19 cellular contexts compared by ENCODE assay signal in genomic region chr10:29033311-29033940, GRCh38.
A peak's percentile ranks its signal among the peaks of the same experiment; 100 is the strongest.
DNase-seq lines count a peak whose midpoint lies in the region; ATAC-seq, FAIRE-seq and TF ChIP-seq lines count a peak whose summit lies in the region.
"Had no signal": no experiment of that assay in that cellular context is flagged by ENCODE, and none has a peak within 500 bp of the region (broad histone marks: within the 10 kb centered on the region; RNA-seq: fewer than 3 reads in every experiment).

No MANE protein-coding gene starts in this region.

- H3K36me3 ChIP-seq in Karpas-422 (ENCODE audit: insufficient read depth, low read length) = no peaks in the 10 kb centered on the region
- H3K36me3 ChIP-seq in upper lobe of left lung = no peaks in the 10 kb centered on the region
- H3K36me3 ChIP-seq in heart right ventricle = no peaks in the 10 kb centered on the region
- H3K36me3 ChIP-seq in pancreas = no peaks in the 10 kb centered on the region
- H3K36me3 ChIP-seq: adrenal gland had no signal

- H3K4me1 ChIP-seq in Karpas-422 (ENCODE audit: low read length) = no peaks in the 10 kb centered on the region
- no peaks in the 10 kb centered on the region for H3K4me1 ChIP-seq in upper lobe of left lung
- no peaks in the 10 kb centered on the region for H3K4me1 ChIP-seq in heart right ventricle
- no peaks in the 10 kb centered on the region for H3K4me1 ChIP-seq in pancreas
- H3K4me1 ChIP-seq: adrenal gland had no signal

- DNase-seq in GM10248 (ENCODE audit: extremely low spot score) (peak; percentile 24), Karpas-422 (no peak), upper lobe of left lung (no peak), heart right ventricle (no peak), GM03348 (ENCODE audit: low spot score) (no peak), pancreas (no peak)
- DNase-seq: activated CD4-positive, alpha-beta T cell treated with anti-CD3 and anti-CD28 coated beads, Interleukin-2, amount 10 ng/mL, durations not matched to agents 7 days and 5 days; activated T-cell treated with anti-CD3 and anti-CD28 coated beads, Interleukin-2, amount 50 U/mL, for 72 hours; adrenal gland; CD4-positive, alpha-beta memory T cell; immature natural killer cell; NCI-H2171 treated with DMSO at 0.1 percent for 48 hours; SHP77 treated with DMSO at 0.1 percent for 48 hours; stimulated activated naive B cell treated with anti-CD40 and anti-IgM and Interleukin-4, amounts not matched to agents 10 μg/mL and 1 μg/mL and 100 μg/mL, for 72 hours; T-helper 9 cell had no signal

- H3K27ac ChIP-seq in Karpas-422 (ENCODE audit: low read length) = no peak overlapping the region
- H3K27ac ChIP-seq in upper lobe of left lung = no peak overlapping the region
- no peak overlapping the region for H3K27ac ChIP-seq in heart right ventricle
- H3K27ac ChIP-seq in pancreas = no peak overlapping the region
- H3K27ac ChIP-seq: A549, adrenal gland had no signal

- no peaks in the 10 kb centered on the region for H3K27me3 ChIP-seq in Karpas-422 (ENCODE audit: low read length)
- H3K27me3 ChIP-seq in upper lobe of left lung = no peaks in the 10 kb centered on the region
- peaks cover 0 to 13% (median 0%) of the 10 kb centered on the region in 7 donors for H3K27me3 ChIP-seq in heart right ventricle
- H3K27me3 ChIP-seq in pancreas = no peaks in the 10 kb centered on the region
- H3K27me3 ChIP-seq: adrenal gland had no signal

- POLR2A ChIA-PET in GM10248 (lab: Yijun Ruan, JAX) = no interaction called here

- H3K79me2 ChIP-seq in Karpas-422 (ENCODE audit: low read length) = no peaks in the 10 kb centered on the region

- intact Hi-C loops in heart right ventricle (cut with DNase I) (no loop called here), pancreas (cut with DNase I) (no loop called here)

- CTCF ChIA-PET in GM10248 (lab: Yijun Ruan, JAX) = no interaction called here

- ATAC-seq in GM19351 (IDR thresholded peaks at IDR 0.05; ENCODE audit: unreplicated experiment) = peak; percentile 75
- ATAC-seq in HG02884 (IDR thresholded peaks at IDR 0.05; ENCODE audit: unreplicated experiment) = peak; percentile 66
- ATAC-seq in upper lobe of left lung (ENCODE audit: low FRiP score in 2 of 2) = no peak
- no peak for ATAC-seq in heart right ventricle
- no peak for ATAC-seq in pancreas
- ATAC-seq: A549; activated T-cell treated with anti-CD3 and anti-CD28 coated beads, Interleukin-2, amount 50 U/mL, for 72 hours; stimulated activated naive B cell treated with anti-CD40 and anti-IgM and Interleukin-4, amounts not matched to agents 10 μg/mL and 1 μg/mL and 100 μg/mL, for 72 hours had no signal

- TF ChIP-seq CTCF in GM10248 (IDR thresholded peaks at IDR 0.05; ENCODE audit: control extremely low read depth, extremely low read depth, low read depth, missing control alignments) (no peak), upper lobe of left lung (IDR thresholded peaks at IDR 0.05) (no peak), heart right ventricle (IDR thresholded peaks at IDR 0.05) (no peak), pancreas (IDR thresholded peaks at IDR 0.05) (no peak)

- H3K9me2 ChIP-seq in Karpas-422 (replicated peaks; ENCODE audit: insufficient read depth, low read length) = no peaks in the 10 kb centered on the region

- TF ChIP-seq POLR2A in upper lobe of left lung (IDR thresholded peaks at IDR 0.05) = no peak

- no peak overlapping the region for H2AFZ ChIP-seq in Karpas-422 (ENCODE audit: low read length)

- peak overlapping the region; percentile 15 for H3K4me2 ChIP-seq in Karpas-422 (ENCODE audit: low read depth, low read length, poor library complexity, severe bottlenecking)
- H3K4me2 ChIP-seq: A549 had no signal

- no peaks in the 10 kb centered on the region for H4K20me1 ChIP-seq in Karpas-422 (ENCODE audit: insufficient read depth, low read depth, low read length)

- no peaks in the 10 kb centered on the region for H3K9me3 ChIP-seq in Karpas-422 (ENCODE audit: low read length)
- H3K9me3 ChIP-seq in upper lobe of left lung = no peaks in the 10 kb centered on the region
- no peaks in the 10 kb centered on the region for H3K9me3 ChIP-seq in heart right ventricle
- no peaks in the 10 kb centered on the region for H3K9me3 ChIP-seq in pancreas
- H3K9me3 ChIP-seq: A549, adrenal gland had no signal

- no peak overlapping the region for H3K9ac ChIP-seq in Karpas-422 (ENCODE audit: low read length)

- FAIRE-seq in pancreas (lab: Jason Lieb, UNC) = no peak
- FAIRE-seq: A549, endothelial cell of umbilical vein had no signal

- WGBS in upper lobe of left lung, 2 donors = 81 to 82% methylated on average over 5 to 6 of the region's 6 CpGs
- WGBS in heart right ventricle, 2 donors = 79% methylated on average over 6 of the region's 6 CpGs
- 60 to 70% methylated on average over 6 of the region's 6 CpGs for WGBS in pancreas, 2 donors

- no peak for TF ChIP-seq EP300 in upper lobe of left lung (IDR thresholded peaks at IDR 0.05)

- H3K4me3 ChIP-seq in Karpas-422 (ENCODE audit: low read length) = no peak overlapping the region
- H3K4me3 ChIP-seq in upper lobe of left lung = no peak overlapping the region
- H3K4me3 ChIP-seq in heart right ventricle = no peak overlapping the region
- no peak overlapping the region for H3K4me3 ChIP-seq in pancreas
- H3K4me3 ChIP-seq: A549, adrenal gland had no signal

Comparison
In these comparisons a context has a peak if more than half of its experiments do, and no peak if none do; other contexts are left out.
1. ATAC-seq: peak in GM19351 (single experiment) and HG02884 (single experiment); none in upper lobe of left lung (0 of 2), heart right ventricle (0 of 8) and pancreas (0 of 4).